23 cellular contexts compared by ENCODE assay signal in the genomic region with DNA sequence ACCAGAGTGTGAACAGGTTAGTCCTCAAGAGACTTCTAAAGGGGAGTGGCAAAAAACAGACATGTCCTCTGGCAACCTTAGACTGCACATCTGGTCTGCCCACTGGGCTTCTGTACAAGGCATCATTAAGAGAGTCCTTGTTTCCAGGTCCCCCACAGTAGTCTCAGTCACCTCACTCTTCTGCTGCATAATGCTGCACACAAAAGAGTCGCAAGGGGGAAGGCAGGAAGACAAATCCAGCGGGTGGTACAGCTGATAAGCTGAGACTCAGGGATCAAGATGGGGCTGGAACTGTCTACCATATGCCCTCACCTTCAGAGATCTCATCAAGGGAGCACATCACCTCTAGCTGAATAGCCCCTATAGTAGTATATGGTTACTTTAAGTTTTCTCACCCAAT. TPM values are rescaled to one million over a fixed set of nuclear protein-coding genes. Genes with fewer than 3 reads are reported as not detected.
DNase-seq lines count a peak whose midpoint lies in the region; ATAC-seq and TF ChIP-seq lines count a peak whose summit lies in the region.
"Had no signal": no experiment of that assay in that cellular context is flagged by ENCODE, and none has a peak within 500 bp of the region (broad histone marks: within the 10 kb centered on the region; RNA-seq: fewer than 3 reads in every experiment).

No MANE protein-coding gene starts in this region.

- H3K9me3 ChIP-seq in heart right ventricle: no peaks in the 10 kb centered on the region
- no peaks in the 10 kb centered on the region for H3K9me3 ChIP-seq in endodermal cell (ENCODE audit: control insufficient read depth, low read length)
- H3K9me3 ChIP-seq: A549; BLaER1 treated with 17β-estradiol and CSF1 and Interleukin-3, amounts not matched to agents 10 nM and 100 nM had no signal

- DNase-seq in cardiac septum (ENCODE audit: low spot score): peak; percentile 19
- no peak for DNase-seq in heart right ventricle
- peak; percentile 20 for DNase-seq in endodermal cell
- DNase-seq in osteocyte (ENCODE audit: extremely low spot score, unreplicated experiment): peak; percentile 54
- DNase-seq in dermis blood vessel endothelial cell: no peak
- DNase-seq: AML-193; CD4-positive, alpha-beta T cell; CD8-positive, alpha-beta T cell; DMS 273 treated with DMSO at 0.1 percent for 48 hours; DMS153; DMS53; DMS79; DND-41; EL; GDM1 had no signal

- H3K4me1 ChIP-seq in heart right ventricle (peaks cover 0 to 13% (median 7%) of the 10 kb centered on the region in 9 donors), endodermal cell (ENCODE audit: control insufficient read depth, insufficient read depth, low read length) (peaks cover 17% of the 10 kb centered on the region)

- H3K27me3 Mint-ChIP-seq in endodermal cell (ENCODE audit: insufficient read depth) (peaks cover 2% of the 10 kb centered on the region), osteocyte (ENCODE audit: unreplicated experiment) (peaks cover 19% of the 10 kb centered on the region)

- no peaks in the 10 kb centered on the region for H3K36me3 ChIP-seq in heart right ventricle
- no peaks in the 10 kb centered on the region for H3K36me3 ChIP-seq in endodermal cell (ENCODE audit: control insufficient read depth, insufficient read depth, low read length)
- H3K36me3 ChIP-seq: BLaER1 treated with 17β-estradiol and CSF1 and Interleukin-3, amounts not matched to agents 10 nM and 100 nM had no signal

- no peak for TF ChIP-seq POLR2A in GM18505 (IDR thresholded peaks at IDR 0.05; ENCODE audit: borderline replicate concordance, extremely low read depth, insufficient read depth, insufficient read length)

- no peak overlapping the region for H3K9ac ChIP-seq in endodermal cell (ENCODE audit: extremely low read depth, low read length, poor library complexity, severe bottlenecking)
- H3K9ac ChIP-seq: BLaER1 treated with 17β-estradiol and CSF1 and Interleukin-3, amounts not matched to agents 10 nM and 100 nM had no signal

- TF ChIP-seq CTCF in heart right ventricle (IDR thresholded peaks at IDR 0.05): no peak
- TF ChIP-seq CTCF in endodermal cell (conservative IDR thresholded peaks at IDR 0.05): no peak
- no peak for TF ChIP-seq CTCF in osteocyte (IDR thresholded peaks at IDR 0.05)

- ATAC-seq in heart right ventricle (no peak), HG02970 (IDR thresholded peaks at IDR 0.05; ENCODE audit: low FRiP score, unreplicated experiment) (no peak), GM18505 (IDR thresholded peaks at IDR 0.05; ENCODE audit: unreplicated experiment) (no peak)
- ATAC-seq: CD8-positive, alpha-beta T cell; GM12878 had no signal

- H3K36me3 Mint-ChIP-seq in endodermal cell (ENCODE audit: low read depth): no peaks in the 10 kb centered on the region
- H3K36me3 Mint-ChIP-seq in osteocyte (ENCODE audit: unreplicated experiment): no peaks in the 10 kb centered on the region

- intact Hi-C loops in cardiac septum (cut with DNase I) (no loop called here), heart right ventricle (cut with DNase I) (no loop called here)

- WGBS in heart right ventricle, 2 donors: 75 to 81% methylated on average over 2 of the region's 2 CpGs
- 84 to 98% methylated on average over 2 of the region's 2 CpGs for WGBS in endodermal cell (ENCODE audit: insufficient coverage in 1 of 2, insufficient read length in 1 of 2), 2 experiments

- H3K4me3 Mint-ChIP-seq in endodermal cell (no peak overlapping the region), osteocyte (ENCODE audit: unreplicated experiment) (no peak overlapping the region)
- H3K4me3 Mint-ChIP-seq: B cell; CD4-positive, alpha-beta T cell; CD8-positive, alpha-beta T cell had no signal

- H3K4me3 ChIP-seq in heart right ventricle: no peak overlapping the region
- no peak overlapping the region for H3K4me3 ChIP-seq in endodermal cell (ENCODE audit: low read length)
- H3K4me3 ChIP-seq: A549; BLaER1 treated with 17β-estradiol and CSF1 and Interleukin-3, amounts not matched to agents 10 nM and 100 nM; GM12878 had no signal

- peaks cover 38% of the 10 kb centered on the region for H3K4me1 Mint-ChIP-seq in endodermal cell
- peaks cover 5% of the 10 kb centered on the region for H3K4me1 Mint-ChIP-seq in osteocyte (ENCODE audit: unreplicated experiment)
- H3K4me1 Mint-ChIP-seq: B cell had no signal

- H3K27ac Mint-ChIP-seq in endodermal cell (no peak overlapping the region), osteocyte (ENCODE audit: unreplicated experiment) (no peak overlapping the region)
- H3K27ac Mint-ChIP-seq: B cell; CD4-positive, alpha-beta T cell; CD8-positive, alpha-beta T cell had no signal

- no peaks in the 10 kb centered on the region for H3K9me3 Mint-ChIP-seq in endodermal cell
- no peaks in the 10 kb centered on the region for H3K9me3 Mint-ChIP-seq in osteocyte (ENCODE audit: unreplicated experiment)
- H3K9me3 Mint-ChIP-seq: CD4-positive, alpha-beta T cell; CD8-positive, alpha-beta T cell had no signal

- H3K27me3 ChIP-seq in heart right ventricle (no peaks in the 10 kb centered on the region), endodermal cell (ENCODE audit: control insufficient read depth, insufficient read depth, low read length, poor library complexity, severe bottlenecking) (no peaks in the 10 kb centered on the region)
- H3K27me3 ChIP-seq: BLaER1 treated with 17β-estradiol and CSF1 and Interleukin-3, amounts not matched to agents 10 nM and 100 nM had no signal

- H3K27ac ChIP-seq in heart right ventricle (no peak overlapping the region), endodermal cell (ENCODE audit: low read depth, low read length) (no peak overlapping the region)
- H3K27ac ChIP-seq: 22Rv1; A549; BLaER1 treated with 17β-estradiol and CSF1 and Interleukin-3, amounts not matched to agents 10 nM and 100 nM; C4-2B had no signal

RNA-seq across cellular contexts. Expression of gene RPS17, which starts 27.4 kb away (rescaled TPM):
- total RNA-seq in cardiac septum (614 TPM), heart right ventricle (1,000 to 10,000 TPM in 1 of 10 donors, 100 to 1,000 TPM in 9; 675 to 1,048 (median 736) TPM), endodermal cell (1,000 to 10,000 TPM; 1,918 to 2,023 TPM), osteocyte (1,272 and 1,309 TPM in 2 replicates), dermis blood vessel endothelial cell (931 and 1,215 TPM in 2 replicates)
- polyA plus RNA-seq in heart right ventricle: 1,000 to 10,000 TPM; 1,076 to 3,888 TPM
- 2,836 TPM for polyA plus RNA-seq in endodermal cell (2013, experiment 1 of 2)
- 2,786 TPM for polyA plus RNA-seq in endodermal cell (2013, experiment 2 of 2)

Comparison
In these comparisons a context has a peak if more than half of its experiments do, and no peak if none do; other contexts are left out.
1. DNase-seq: peak in cardiac septum (single experiment), endodermal cell (single experiment) and osteocyte (single experiment); none in heart right ventricle (0 of 2) and dermis blood vessel endothelial cell (single experiment).